ENCODE assay signal across 21 cellular contexts in genomic region chr10:133466683-133467275, GRCh38. TPM values are rescaled to one million over a fixed set of nuclear protein-coding genes. Genes with fewer than 3 reads are reported as not detected.
"Had no signal": no experiment of that assay in that cellular context is flagged by ENCODE, and none has a peak within 500 bp of the region (broad histone marks: within the 10 kb centered on the region; RNA-seq: fewer than 3 reads in every experiment).

No MANE protein-coding gene starts in this region.

- H3K27ac Mint-ChIP-seq: activated CD4-positive, alpha-beta memory T cell treated with anti-CD3 and anti-CD28 coated beads, Interleukin-2, amount 10 ng/mL, durations not matched to agents 7 days and 5 days; activated naive CD4-positive, alpha-beta T cell treated with anti-CD3 and anti-CD28 coated beads, Interleukin-2, amount 50 U/mL, for 24 hours; mesothelial cell of epicardium; nephron; stimulated activated naive CD8-positive, alpha-beta T cell treated with anti-CD3 and anti-CD28 coated beads, Interleukin-15, amount 100 ng/mL, for 72 hours; type B pancreatic cell had no signal

- H3K36me3 ChIP-seq: WERI-Rb-1 had no signal

- H3K4me1 ChIP-seq: ascending aorta, suprapubic skin had no signal

- DNase-seq: activated CD4-positive, alpha-beta T cell treated with anti-CD3 and anti-CD28 coated beads for 1 hour; activated CD8-positive, alpha-beta memory T cell treated with anti-CD3 and anti-CD28 coated beads, Interleukin-2, amount 50 U/mL, for 4 hours; activated effector memory CD4-positive, alpha-beta T cell treated with anti-CD3 and anti-CD28 coated beads, Interleukin-2, amount 50 U/mL, for 16 hours; cortex of kidney; islet precursor cell; nucleus accumbens; retina; stimulated activated CD4-positive, alpha-beta T cell treated with anti-CD3 and anti-CD28 coated beads, Interleukin-2, amount 100 ng/mL, for 24 hours; stimulated activated naive CD8-positive, alpha-beta T cell treated with anti-CD3 and anti-CD28 coated beads, Interleukin-15, amount 100 ng/mL, for 72 hours; SW 1271; WERI-Rb-1 had no signal

- ATAC-seq: stimulated activated naive CD8-positive, alpha-beta T cell treated with anti-CD3 and anti-CD28 coated beads, Interleukin-15, amount 100 ng/mL, for 72 hours had no signal

- H3K27ac ChIP-seq: ascending aorta, hepatocyte, suprapubic skin, WERI-Rb-1 had no signal

- H3K4me3 ChIP-seq: ascending aorta, hepatocyte, lung, suprapubic skin had no signal

- H3K36me3 Mint-ChIP-seq: type B pancreatic cell had no signal

- H3K4me3 Mint-ChIP-seq: activated CD4-positive, alpha-beta memory T cell treated with anti-CD3 and anti-CD28 coated beads, Interleukin-2, amount 10 ng/mL, durations not matched to agents 7 days and 5 days; activated naive CD4-positive, alpha-beta T cell treated with anti-CD3 and anti-CD28 coated beads, Interleukin-2, amount 50 U/mL, for 24 hours; mesothelial cell of epicardium; nephron; stimulated activated naive CD8-positive, alpha-beta T cell treated with anti-CD3 and anti-CD28 coated beads, Interleukin-15, amount 100 ng/mL, for 72 hours; type B pancreatic cell had no signal

- H3K9me3 ChIP-seq: ascending aorta, suprapubic skin had no signal

- H3K9me3 Mint-ChIP-seq: activated CD4-positive, alpha-beta memory T cell treated with anti-CD3 and anti-CD28 coated beads, Interleukin-2, amount 10 ng/mL, durations not matched to agents 7 days and 5 days; activated naive CD4-positive, alpha-beta T cell treated with anti-CD3 and anti-CD28 coated beads, Interleukin-2, amount 50 U/mL, for 24 hours; stimulated activated naive CD8-positive, alpha-beta T cell treated with anti-CD3 and anti-CD28 coated beads, Interleukin-15, amount 100 ng/mL, for 72 hours had no signal

- H3K4me1 Mint-ChIP-seq: activated naive CD4-positive, alpha-beta T cell treated with anti-CD3 and anti-CD28 coated beads, Interleukin-2, amount 50 U/mL, for 24 hours; mesothelial cell of epicardium; nephron; stimulated activated naive CD8-positive, alpha-beta T cell treated with anti-CD3 and anti-CD28 coated beads, Interleukin-15, amount 100 ng/mL, for 72 hours had no signal

- H3K27me3 ChIP-seq: ascending aorta, hepatocyte, suprapubic skin had no signal

RNA-seq across cellular contexts. Expression of gene SPRN, which starts 42.4 kb away (rescaled TPM):
- total RNA-seq: activated CD4-positive, alpha-beta memory T cell treated with anti-CD3 and anti-CD28 coated beads, Interleukin-2, amount 10 ng/mL, durations not matched to agents 7 days and 5 days; ascending aorta; T-helper 2 cell treated with Interferon-gamma antibody and Interleukin-4, amounts not matched to agents 100 ng/mL and 5 ng/mL, for 36 hours had no signal
